In genomic region chr6:3195695-3196497, GRCh38 we compare ENCODE assay signal across 1 cellular context.
TF ChIP-seq lines count a peak whose summit lies in the region.

No MANE protein-coding gene starts in this region.

TF ChIP-seq in HepG2, 621 proteins besides CTCF, POLR2A, EP300 and RAD21 (continued from another document and continues in another):
- peak; percentile 53; the same call in 1 of the 2 replicates for TF ChIP-seq HBP1 (CRISPR knock-in tag; IDR thresholded peaks at IDR 0.05; ENCODE audit: low read depth)
- peak; percentile 70; the same call in 1 of the 2 replicates for TF ChIP-seq ERF (CRISPR knock-in tag; IDR thresholded peaks at IDR 0.05)
- TF ChIP-seq ZNF672 (CRISPR knock-in tag; IDR thresholded peaks at IDR 0.05) = no peak
- peak; percentile 59; the same call in 1 of the 2 replicates for TF ChIP-seq ZNF776 (CRISPR knock-in tag; IDR thresholded peaks at IDR 0.05)
- no peak; the same call in 1 of the 2 replicates for TF ChIP-seq MYNN (CRISPR knock-in tag; IDR thresholded peaks at IDR 0.05; ENCODE audit: low read depth)
- TF ChIP-seq, protein P1, sequence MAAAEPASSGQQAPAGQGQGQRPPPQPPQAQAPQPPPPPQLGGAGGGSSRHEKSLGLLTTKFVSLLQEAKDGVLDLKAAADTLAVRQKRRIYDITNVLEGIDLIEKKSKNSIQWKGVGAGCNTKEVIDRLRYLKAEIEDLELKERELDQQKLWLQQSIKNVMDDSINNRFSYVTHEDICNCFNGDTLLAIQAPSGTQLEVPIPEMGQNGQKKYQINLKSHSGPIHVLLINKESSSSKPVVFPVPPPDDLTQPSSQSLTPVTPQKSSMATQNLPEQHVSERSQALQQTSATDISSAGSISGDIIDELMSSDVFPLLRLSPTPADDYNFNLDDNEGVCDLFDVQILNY (CRISPR knock-in tag; conservative IDR thresholded peaks at IDR 0.05) = no peak
- no peak for TF ChIP-seq ZNF674 (CRISPR knock-in tag; IDR thresholded peaks at IDR 0.05; ENCODE audit: low read depth)
- TF ChIP-seq, protein P2, sequence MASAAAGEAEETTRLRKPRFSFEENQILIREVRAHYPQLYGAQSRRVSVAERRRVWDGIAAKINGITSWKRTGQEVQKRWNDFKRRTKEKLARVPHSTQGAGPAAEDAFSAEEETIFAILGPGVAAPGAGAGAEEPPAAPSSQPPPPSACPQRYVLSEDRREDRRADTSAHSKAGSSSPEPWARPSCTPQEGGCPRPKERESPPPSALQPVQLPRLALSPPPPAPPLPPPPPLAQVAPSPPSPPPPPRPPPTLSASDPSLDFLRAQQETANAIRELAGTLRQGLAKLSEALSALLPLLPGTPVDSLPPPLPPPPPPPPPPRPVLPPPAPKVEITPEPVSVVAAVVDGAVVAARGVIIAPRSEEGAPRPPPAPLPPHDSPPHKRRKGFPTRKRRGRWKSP (CRISPR knock-in tag; IDR thresholded peaks at IDR 0.05) = 0 out of 2 replicates have a peak, but pooled peaks have one; percentile 23
- TF ChIP-seq ZBTB8A (CRISPR knock-in tag; IDR thresholded peaks at IDR 0.05; ENCODE audit: borderline replicate concordance, low read depth) = no peak
- TF ChIP-seq ELF3 (CRISPR knock-in tag; IDR thresholded peaks at IDR 0.05) = peak; percentile 84
- TF ChIP-seq JARID2 (CRISPR knock-in tag; IDR thresholded peaks at IDR 0.05; ENCODE audit: insufficient replicate concordance) = no peak
- TF ChIP-seq ZNF3 (CRISPR knock-in tag; IDR thresholded peaks at IDR 0.05) = no peak
- TF ChIP-seq HNRNPL (IDR thresholded peaks at IDR 0.05; ENCODE audit: low read depth, low read length) = peak; percentile 77; the same call in 1 of the 2 replicates
- no peak for TF ChIP-seq GTF3A (CRISPR knock-in tag; conservative IDR thresholded peaks at IDR 0.05)
- peak; percentile 74; the same call in 2 of the 3 replicates for TF ChIP-seq MXI1 (IDR thresholded peaks at IDR 0.05; ENCODE audit: borderline replicate concordance, low read depth, low read length)
- TF ChIP-seq SMC3 (IDR thresholded peaks at IDR 0.05; ENCODE audit: low read length) = 0 out of 2 replicates have a peak, but pooled peaks have one; percentile 18
- peak; percentile 79 for TF ChIP-seq KAT8 (CRISPR knock-in tag; IDR thresholded peaks at IDR 0.05)
- TF ChIP-seq ZNF484 (CRISPR knock-in tag; IDR thresholded peaks at IDR 0.05; ENCODE audit: borderline replicate concordance, low read depth) = no peak
- 0 out of 2 replicates have a peak, but pooled peaks have one; percentile 33 for TF ChIP-seq FOXO1 (CRISPR knock-in tag; IDR thresholded peaks at IDR 0.05)
- TF ChIP-seq MEIS1 (CRISPR knock-in tag; IDR thresholded peaks at IDR 0.05; ENCODE audit: borderline replicate concordance) = peak; percentile 68; the same call in 1 of the 2 replicates
- peak; percentile 63 to 90; a peak in 3 of 4 replicates for TF ChIP-seq HMGXB4 (CRISPR knock-in tag; IDR thresholded peaks at IDR 0.05; ENCODE audit: borderline replicate concordance in 1 of 2, low read depth in 1 of 2)
- TF ChIP-seq, protein P3, sequence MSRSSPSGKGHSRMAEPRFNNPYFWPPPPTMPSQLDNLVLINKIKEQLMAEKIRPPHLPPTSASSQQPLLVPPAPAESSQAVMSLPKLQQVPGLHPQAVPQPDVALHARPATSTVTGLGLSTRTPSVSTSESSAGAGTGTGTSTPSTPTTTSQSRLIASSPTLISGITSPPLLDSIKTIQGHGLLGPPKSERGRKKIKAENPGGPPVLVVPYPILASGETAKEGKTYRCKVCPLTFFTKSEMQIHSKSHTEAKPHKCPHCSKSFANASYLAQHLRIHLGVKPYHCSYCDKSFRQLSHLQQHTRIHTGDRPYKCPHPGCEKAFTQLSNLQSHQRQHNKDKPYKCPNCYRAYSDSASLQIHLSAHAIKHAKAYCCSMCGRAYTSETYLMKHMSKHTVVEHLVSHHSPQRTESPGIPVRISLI (CRISPR knock-in tag; IDR thresholded peaks at IDR 0.05; ENCODE audit: borderline replicate concordance) = peak; percentile 40; the same call in 1 of the 2 replicates
- no peak for TF ChIP-seq CEBPB (IDR thresholded peaks at IDR 0.05; ENCODE audit: borderline replicate concordance, low read depth, low read length)
- TF ChIP-seq ZNF136 (CRISPR knock-in tag; IDR thresholded peaks at IDR 0.05; ENCODE audit: low read depth) = no peak
- TF ChIP-seq AHR (CRISPR knock-in tag; IDR thresholded peaks at IDR 0.05) = no peak
- TF ChIP-seq, protein P4, sequence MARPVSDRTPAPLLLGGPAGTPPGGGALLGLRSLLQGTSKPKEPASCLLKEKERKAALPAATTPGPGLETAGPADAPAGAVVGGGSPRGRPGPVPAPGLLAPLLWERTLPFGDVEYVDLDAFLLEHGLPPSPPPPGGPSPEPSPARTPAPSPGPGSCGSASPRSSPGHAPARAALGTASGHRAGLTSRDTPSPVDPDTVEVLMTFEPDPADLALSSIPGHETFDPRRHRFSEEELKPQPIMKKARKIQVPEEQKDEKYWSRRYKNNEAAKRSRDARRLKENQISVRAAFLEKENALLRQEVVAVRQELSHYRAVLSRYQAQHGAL (CRISPR knock-in tag; IDR thresholded peaks at IDR 0.05; ENCODE audit: not compliant biosample characterization) = no peak
- peak; percentile 46 for TF ChIP-seq ASH2L (IDR thresholded peaks at IDR 0.05; ENCODE audit: insufficient read length, low read depth, low read length)
- no peak for TF ChIP-seq ZBTB21 (CRISPR knock-in tag; IDR thresholded peaks at IDR 0.05)
- TF ChIP-seq ATM (IDR thresholded peaks at IDR 0.05; ENCODE audit: borderline replicate concordance) = no peak
- peak; percentile 52; the same call in 1 of the 2 replicates for TF ChIP-seq ZNF589 (CRISPR knock-in tag; conservative IDR thresholded peaks at IDR 0.05)
- TF ChIP-seq ZNF781 (CRISPR knock-in tag; IDR thresholded peaks at IDR 0.05; ENCODE audit: borderline replicate concordance, not compliant biosample characterization) = peak; percentile 85
- TF ChIP-seq BORCS8-MEF2B (CRISPR knock-in tag; IDR thresholded peaks at IDR 0.05) = peak; percentile 68
- peak; percentile 55; the same call in 1 of the 2 replicates for TF ChIP-seq ZHX2 (IDR thresholded peaks at IDR 0.05; ENCODE audit: low read depth)
- no peak for TF ChIP-seq ZHX2 (CRISPR knock-in tag; IDR thresholded peaks at IDR 0.05; ENCODE audit: borderline replicate concordance)
- TF ChIP-seq ZNF543 (CRISPR knock-in tag; IDR thresholded peaks at IDR 0.05) = 0 out of 2 replicates have a peak, but pooled peaks have one; percentile 53
- TF ChIP-seq ZNF644 (CRISPR knock-in tag; IDR thresholded peaks at IDR 0.05; ENCODE audit: low read depth) = peak; percentile 69; the same call in 1 of the 2 replicates
- peak; percentile 92; the same call in 1 of the 2 replicates for TF ChIP-seq ZNF605 (CRISPR knock-in tag; IDR thresholded peaks at IDR 0.05)
- TF ChIP-seq KDM6A (CRISPR knock-in tag; IDR thresholded peaks at IDR 0.05; ENCODE audit: low read depth) = 0 out of 2 replicates have a peak, but pooled peaks have one; percentile 32
- TF ChIP-seq ZNF547 (CRISPR knock-in tag; IDR thresholded peaks at IDR 0.05) = 0 out of 2 replicates have a peak, but pooled peaks have one; percentile 37
- TF ChIP-seq HOXA7 (CRISPR knock-in tag; IDR thresholded peaks at IDR 0.05) = no peak
- peak; percentile 72; the same call in 1 of the 2 replicates for TF ChIP-seq ZNF430 (CRISPR knock-in tag; IDR thresholded peaks at IDR 0.05)
- no peak for TF ChIP-seq RFXANK (CRISPR knock-in tag; IDR thresholded peaks at IDR 0.05)
- TF ChIP-seq HES4 (CRISPR knock-in tag; IDR thresholded peaks at IDR 0.05; ENCODE audit: borderline replicate concordance) = no peak
- TF ChIP-seq PCBP1 (IDR thresholded peaks at IDR 0.05; ENCODE audit: borderline replicate concordance, low read depth, low read length) = no peak
- 0 out of 2 replicates have a peak, but pooled peaks have one; percentile 61 for TF ChIP-seq PHF20 (CRISPR knock-in tag; IDR thresholded peaks at IDR 0.05)
